Comparison of ENCODE assay signal across 37 cellular contexts in the genomic region with DNA sequence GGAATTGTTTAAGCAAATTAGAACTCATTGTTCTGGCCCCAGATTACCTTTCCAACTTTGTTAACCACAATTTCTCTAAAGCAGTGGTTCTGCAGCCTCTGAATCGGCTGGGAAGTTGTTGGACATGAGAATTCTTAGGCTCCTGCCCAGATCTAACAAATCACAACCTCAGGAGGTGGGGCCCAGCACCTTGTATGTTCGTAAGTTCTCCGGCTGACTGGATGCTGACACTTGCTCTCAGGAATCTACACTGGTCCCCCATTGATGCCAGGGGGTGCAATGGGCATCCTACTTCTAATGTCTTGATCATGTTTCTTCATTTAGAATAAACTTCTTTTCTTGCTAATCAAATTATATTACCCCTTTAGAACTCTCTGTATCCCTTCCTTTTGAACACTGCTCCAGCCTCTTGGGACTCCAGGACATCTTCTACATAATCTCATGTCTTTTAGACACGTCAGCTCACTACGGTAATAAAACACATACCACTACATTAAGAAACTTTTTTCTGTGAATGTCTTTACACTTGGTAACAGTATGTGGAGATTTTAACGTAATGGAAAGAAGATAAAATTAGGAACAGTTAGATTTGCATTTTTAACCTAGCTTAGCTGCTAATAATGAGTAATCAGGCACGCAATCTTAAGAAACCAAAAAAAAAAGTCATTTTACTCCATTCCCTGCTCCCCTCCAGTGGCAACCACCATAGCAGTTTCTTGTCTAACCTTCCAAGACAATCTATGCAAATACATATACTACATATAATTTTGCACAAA.
DNase-seq lines count a peak whose midpoint lies in the region; ATAC-seq, FAIRE-seq and TF ChIP-seq lines count a peak whose summit lies in the region.
"Had no signal": no experiment of that assay in that cellular context is flagged by ENCODE, and none has a peak within 500 bp of the region (broad histone marks: within the 10 kb centered on the region; RNA-seq: fewer than 3 reads in every experiment).

No MANE protein-coding gene starts in this region.

- H3K4me3 Mint-ChIP-seq in neural progenitor cell, result no peak overlapping the region
- H3K4me3 Mint-ChIP-seq: activated CD4-positive, alpha-beta T cell treated with anti-CD3 and anti-CD28 coated beads, Interleukin-2, amount 10 ng/mL, durations not matched to agents 7 days and 5 days; activated naive CD8-positive, alpha-beta T cell treated with anti-CD3 and anti-CD28 coated beads, Interleukin-2, amount 10 ng/mL, durations not matched to agents 7 days and 5 days; activated T-cell treated with anti-CD3 and anti-CD28 coated beads, Interleukin-2, amount 50 U/mL, for 24 hours; CD14-positive monocyte; stimulated activated naive CD8-positive, alpha-beta T cell treated with anti-CD3 and anti-CD28 coated beads, Interleukin-15, amount 100 ng/mL, for 72 hours had no signal

- no peak overlapping the region for H2AFZ ChIP-seq in neural progenitor cell (replicated peaks)

- H3K27ac ChIP-seq in HUES48 (ENCODE audit: low read depth, low read length) (peak overlapping the region; percentile 26), neural progenitor cell (no peak overlapping the region)
- H3K27ac ChIP-seq: left ventricle myocardium inferior, neutrophil, right atrium auricular region, thoracic aorta, WERI-Rb-1 had no signal

- H3K79me2 ChIP-seq in neural progenitor cell (ENCODE audit: low read depth), result no peaks in the 10 kb centered on the region

- TF ChIP-seq CTCF in neural progenitor cell (IDR thresholded peaks at IDR 0.05), result no peak

- no peaks in the 10 kb centered on the region for H3K36me3 ChIP-seq in HUES48 (ENCODE audit: control insufficient read depth, insufficient read depth, low read length)
- H3K36me3 ChIP-seq in neural progenitor cell, result no peaks in the 10 kb centered on the region
- H3K36me3 ChIP-seq: left ventricle myocardium inferior, neutrophil, right atrium auricular region, thoracic aorta, WERI-Rb-1 had no signal

- H3K4me1 ChIP-seq in HUES48 (ENCODE audit: control insufficient read depth, insufficient read depth, low read length), result peaks cover 20% of the 10 kb centered on the region
- no peaks in the 10 kb centered on the region for H3K4me1 ChIP-seq in neural progenitor cell
- H3K4me1 ChIP-seq: left ventricle myocardium inferior, right atrium auricular region had no signal

- H3K4me1 Mint-ChIP-seq in neural progenitor cell, result peaks cover 12% of the 10 kb centered on the region
- H3K4me1 Mint-ChIP-seq: activated CD4-positive, alpha-beta T cell treated with anti-CD3 and anti-CD28 coated beads, Interleukin-2, amount 10 ng/mL, durations not matched to agents 7 days and 5 days; CD14-positive monocyte had no signal

- H3K27me3 ChIP-seq in HUES48 (ENCODE audit: control insufficient read depth, insufficient read depth, low read length) (no peaks in the 10 kb centered on the region), neural progenitor cell (no peaks in the 10 kb centered on the region)
- H3K27me3 ChIP-seq: neutrophil, right atrium auricular region had no signal

- FAIRE-seq in GM19239 (lab: Jason Lieb, UNC), result peak; percentile 57
- FAIRE-seq: astrocyte, D721Med, GM12891, H54, urothelium cell line had no signal

- H3K27me3 Mint-ChIP-seq in neural progenitor cell (ENCODE audit: insufficient read depth, low read depth), result no peaks in the 10 kb centered on the region
- H3K27me3 Mint-ChIP-seq: activated CD4-positive, alpha-beta T cell treated with anti-CD3 and anti-CD28 coated beads, Interleukin-2, amount 10 ng/mL, durations not matched to agents 7 days and 5 days; activated naive CD8-positive, alpha-beta T cell treated with anti-CD3 and anti-CD28 coated beads, Interleukin-2, amount 10 ng/mL, durations not matched to agents 7 days and 5 days; activated T-cell treated with anti-CD3 and anti-CD28 coated beads, Interleukin-2, amount 50 U/mL, for 24 hours; stimulated activated naive CD8-positive, alpha-beta T cell treated with anti-CD3 and anti-CD28 coated beads, Interleukin-15, amount 100 ng/mL, for 72 hours had no signal

- no peaks in the 10 kb centered on the region for H3K9me3 Mint-ChIP-seq in neural progenitor cell
- H3K9me3 Mint-ChIP-seq: activated CD4-positive, alpha-beta T cell treated with anti-CD3 and anti-CD28 coated beads, Interleukin-2, amount 10 ng/mL, durations not matched to agents 7 days and 5 days; activated naive CD8-positive, alpha-beta T cell treated with anti-CD3 and anti-CD28 coated beads, Interleukin-2, amount 10 ng/mL, durations not matched to agents 7 days and 5 days; activated T-cell treated with anti-CD3 and anti-CD28 coated beads, Interleukin-2, amount 50 U/mL, for 24 hours; CD14-positive monocyte; stimulated activated naive CD8-positive, alpha-beta T cell treated with anti-CD3 and anti-CD28 coated beads, Interleukin-15, amount 100 ng/mL, for 72 hours had no signal

- H3F3A ChIP-seq in neural progenitor cell (ENCODE audit: low read depth), result no peaks in the 10 kb centered on the region

- H3K4me3 ChIP-seq in HUES48 (ENCODE audit: low read depth, low read length) (no peak overlapping the region; the same call in 1 of the 2 replicates), neural progenitor cell (no peak overlapping the region)
- H3K4me3 ChIP-seq: left ventricle myocardium inferior, right atrium auricular region, smooth muscle cell, thoracic aorta had no signal

- no peak overlapping the region for H3K4me2 ChIP-seq in neural progenitor cell
- H3K4me2 ChIP-seq: smooth muscle cell had no signal

- no peaks in the 10 kb centered on the region for H3K36me3 Mint-ChIP-seq in neural progenitor cell
- H3K36me3 Mint-ChIP-seq: activated naive CD8-positive, alpha-beta T cell treated with anti-CD3 and anti-CD28 coated beads, Interleukin-2, amount 10 ng/mL, durations not matched to agents 7 days and 5 days had no signal

- DNase-seq in ELR (ENCODE audit: low read depth), result peak; percentile 12
- DNase-seq in GM19239 (ENCODE audit: insufficient read length, low spot score), result no peak
- DNase-seq in germinal center (ENCODE audit: low spot score), result peak; percentile 11
- DNase-seq in stimulated activated CD4-positive, alpha-beta T cell treated with anti-CD3 and anti-CD28 coated beads, Interleukin-2, amount 100 ng/mL, for 24 hours, result no peak
- DNase-seq in neural progenitor cell (ENCODE audit: low spot score), result no peak
- DNase-seq in activated CD4-positive, alpha-beta T cell treated with anti-CD3 and anti-CD28 coated beads, Interleukin-2, amount 50 U/mL, for 1 hour, result no peak
- DNase-seq: activated CD4-positive, alpha-beta T cell treated with anti-CD3 and anti-CD28 coated beads, Interleukin-2, amount 10 ng/mL, durations not matched to agents 7 days and 5 days; activated gamma-delta T cell treated with Interleukin-2 at 50 U/mL for 16 hours; activated naive CD8-positive, alpha-beta T cell treated with anti-CD3 and anti-CD28 coated beads, Interleukin-2, amount 10 ng/mL, durations not matched to agents 7 days and 5 days; activated T-cell treated with anti-CD3 and anti-CD28 coated beads, Interleukin-2, amount 50 U/mL, for 24 hours; central memory CD4-positive, alpha-beta T cell; cortex of kidney; effector memory CD4-positive, alpha-beta T cell; left ventricle myocardium inferior; mesenchymal stem cell; NCI-H1048; NCI-H446; NCI-H774; posterior cingulate gyrus; SIG-M5; stimulated activated CD4-positive, alpha-beta T cell treated with anti-CD3 and anti-CD28 coated beads, Interleukin-1b, Interleukin-23, amount 100 ng/mL, for 48 hours; stimulated activated CD8-positive, alpha-beta memory T cell treated with anti-CD3 and anti-CD28 coated beads, Interleukin-4, amount 100 ng/mL, for 48 hours; stimulated activated naive CD8-positive, alpha-beta T cell treated with anti-CD3 and anti-CD28 coated beads, Interleukin-15, amount 100 ng/mL, for 72 hours; SW 1271; WERI-Rb-1 had no signal

- H4K20me1 ChIP-seq in neural progenitor cell (ENCODE audit: low read depth), result no peaks in the 10 kb centered on the region

- ATAC-seq in HG02938 (IDR thresholded peaks at IDR 0.05; ENCODE audit: unreplicated experiment), result no peak
- ATAC-seq: stimulated activated naive CD8-positive, alpha-beta T cell treated with anti-CD3 and anti-CD28 coated beads, Interleukin-15, amount 100 ng/mL, for 72 hours had no signal

- H3K27ac Mint-ChIP-seq in neural progenitor cell, result no peak overlapping the region
- H3K27ac Mint-ChIP-seq: activated CD4-positive, alpha-beta T cell treated with anti-CD3 and anti-CD28 coated beads, Interleukin-2, amount 10 ng/mL, durations not matched to agents 7 days and 5 days; activated naive CD8-positive, alpha-beta T cell treated with anti-CD3 and anti-CD28 coated beads, Interleukin-2, amount 10 ng/mL, durations not matched to agents 7 days and 5 days; activated T-cell treated with anti-CD3 and anti-CD28 coated beads, Interleukin-2, amount 50 U/mL, for 24 hours; CD14-positive monocyte had no signal

- H3K9ac ChIP-seq in HUES48 (ENCODE audit: low read depth, low read length) (no peak overlapping the region), neural progenitor cell (no peak overlapping the region)

- H3K9me3 ChIP-seq in HUES48 (ENCODE audit: control insufficient read depth, insufficient read depth, low read length), result no peaks in the 10 kb centered on the region
- no peaks in the 10 kb centered on the region for H3K9me3 ChIP-seq in neural progenitor cell (ENCODE audit: low read depth)
- H3K9me3 ChIP-seq: left ventricle myocardium inferior, neutrophil, right atrium auricular region, thoracic aorta had no signal

Comparison
In these comparisons a context has a peak if more than half of its experiments do, and no peak if none do; other contexts are left out.
1. DNase-seq: peak in ELR (single experiment) and germinal center (single experiment); none in GM19239 (single experiment), stimulated activated CD4-positive, alpha-beta T cell treated with anti-CD3 and anti-CD28 coated beads, Interleukin-2, amount 100 ng/mL, for 24 hours (0 of 2), neural progenitor cell (single experiment) and activated CD4-positive, alpha-beta T cell treated with anti-CD3 and anti-CD28 coated beads, Interleukin-2, amount 50 U/mL, for 1 hour (single experiment).